ENCODE assay signal across 9 cellular contexts in the genomic region with DNA sequence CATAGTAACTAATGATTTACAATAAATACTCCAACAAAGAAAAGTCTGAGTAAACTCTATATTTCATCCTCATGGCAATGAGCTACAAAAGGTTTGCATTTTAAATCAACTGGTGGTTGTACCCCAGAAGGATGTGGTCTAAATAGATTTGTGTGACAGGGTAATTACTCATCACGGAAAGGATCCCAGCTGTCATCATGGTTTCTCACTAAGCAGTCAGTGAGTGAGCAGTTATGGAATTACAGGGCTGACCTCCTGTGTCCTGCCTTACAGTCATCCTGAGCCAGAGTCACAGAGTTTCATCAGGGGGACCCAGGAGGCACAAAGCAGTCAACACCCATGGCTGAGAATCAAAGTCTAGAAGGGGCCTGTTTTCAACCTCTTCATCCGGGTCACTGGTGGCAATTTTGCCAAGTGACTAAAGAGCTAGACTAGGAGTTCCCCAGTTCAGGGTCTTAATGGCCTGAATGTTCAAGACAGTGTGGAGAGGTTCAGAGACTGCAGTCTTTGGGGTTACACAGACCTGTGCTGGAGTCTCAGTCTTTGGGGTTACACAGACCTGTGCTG.
A peak's percentile ranks its signal among the peaks of the same experiment; 100 is the strongest.
DNase-seq lines count a peak whose midpoint lies in the region; ATAC-seq and TF ChIP-seq lines count a peak whose summit lies in the region.
"Had no signal": no experiment of that assay in that cellular context is flagged by ENCODE, and none has a peak within 500 bp of the region (broad histone marks: within the 10 kb centered on the region; RNA-seq: fewer than 3 reads in every experiment).

No MANE protein-coding gene starts in this region.

- no peak overlapping the region for H3K27ac ChIP-seq in caudate nucleus (ENCODE audit: low read depth, low read length)
- H3K27ac ChIP-seq: thoracic aorta had no signal

- DNase-seq in activated T-cell treated with anti-CD3 and anti-CD28 coated beads for 48 hours (ENCODE audit: low read depth): peak; percentile 52
- DNase-seq in activated T-cell treated with anti-CD3 and anti-CD28 coated beads for 4 hours: no peak
- peak; percentile 30 for DNase-seq in T1000 (lab: John Stamatoyannopoulos, UW)
- peak; percentile 50 for DNase-seq in fibroblast of villous mesenchyme (ENCODE audit: low read depth)
- no peak for DNase-seq in ureter (ENCODE audit: low spot score)
- DNase-seq in caudate nucleus (lab: John Stamatoyannopoulos, UW): no peak
- no peak for DNase-seq in hippocampal formation (lab: John Stamatoyannopoulos, UW)

- no peak overlapping the region for H3K4me3 ChIP-seq in fibroblast of villous mesenchyme (ENCODE audit: low read depth, low read length)
- H3K4me3 ChIP-seq: thoracic aorta had no signal

- ATAC-seq in HG02981 (IDR thresholded peaks at IDR 0.05; ENCODE audit: unreplicated experiment): peak; percentile 89

- no peak for TF ChIP-seq CTCF in fibroblast of villous mesenchyme (IDR thresholded peaks at IDR 0.05; ENCODE audit: insufficient read depth, low read depth, low read length)

Comparison
In these comparisons a context has a peak if more than half of its experiments do, and no peak if none do; other contexts are left out.
1. DNase-seq: peak in activated T-cell treated with anti-CD3 and anti-CD28 coated beads for 48 hours (single experiment), T1000 (single experiment) and fibroblast of villous mesenchyme (single experiment); none in activated T-cell treated with anti-CD3 and anti-CD28 coated beads for 4 hours (single experiment), ureter (single experiment), caudate nucleus (0 of 61) and hippocampal formation (0 of 2).